In the genomic region with DNA sequence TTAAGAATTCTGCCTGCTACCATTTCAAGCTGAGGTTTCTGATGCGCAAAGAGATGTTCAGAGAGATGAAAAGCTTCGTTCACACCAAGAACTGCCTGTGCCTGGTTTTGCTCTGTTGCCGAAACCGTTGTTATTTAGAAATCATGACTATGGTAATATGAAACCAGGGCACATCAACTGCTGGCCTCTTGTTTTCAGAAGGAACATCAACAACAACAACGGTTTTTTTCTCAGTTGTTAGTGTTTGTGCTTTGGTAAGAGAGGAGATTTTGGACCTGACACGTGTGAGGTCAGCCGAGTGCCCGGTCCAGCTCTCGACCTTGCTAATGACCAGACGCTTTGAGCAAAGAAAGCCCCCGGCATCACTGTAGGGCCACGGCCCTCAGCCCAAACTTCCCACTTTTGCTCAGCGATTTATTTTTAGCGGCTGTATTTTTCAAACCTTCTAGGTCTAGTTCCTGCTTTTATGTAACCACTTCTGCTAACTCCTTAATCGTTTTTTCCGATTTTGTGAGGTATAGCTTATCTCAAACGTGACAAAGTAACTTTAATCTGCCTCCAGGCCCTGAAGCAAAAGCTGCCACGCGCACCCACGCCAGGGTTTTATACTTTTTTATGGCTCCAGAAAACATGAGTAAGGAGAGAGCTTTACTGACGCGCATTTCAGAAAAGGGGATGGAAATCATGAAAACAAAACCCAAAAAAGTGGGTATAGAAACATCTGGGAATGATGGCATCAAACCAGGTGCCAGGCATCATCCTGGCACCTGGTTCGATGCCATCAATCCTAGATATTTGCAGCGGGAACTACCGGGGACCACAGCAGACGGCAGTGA, we compare ENCODE assay signal across 8 cellular contexts. TPM values are rescaled to one million over a fixed set of nuclear protein-coding genes. Genes with fewer than 3 reads are reported as not detected.
A peak's percentile ranks its signal among the peaks of the same experiment; 100 is the strongest.
DNase-seq lines count a peak whose midpoint lies in the region; ATAC-seq, FAIRE-seq and TF ChIP-seq lines count a peak whose summit lies in the region.

No MANE protein-coding gene starts in this region.

- intact Hi-C loops in CD14-positive monocyte (cut with micrococcal nuclease): loop anchor here in 1 of 2 donors (2.0 kb wide), 1 partner anchor 24 kb away; no protein-coding TSS in a partner anchor
- intact Hi-C loops in MCF 10A (cut with micrococcal nuclease): no loop called here

- no peak for DNase-seq in CD14-positive monocyte (ENCODE audit: low spot score)
- DNase-seq in Peyer's patch: peak; percentile 42 to 71 (median 60)
- DNase-seq in MCF 10A (ENCODE audit: unreplicated experiment): no peak
- no peak for DNase-seq in NCI-H1436 (lab: John Stamatoyannopoulos, UW)

- CTCF ChIA-PET in MCF 10A (lab: Yijun Ruan, JAX): interaction anchor here (0.7 to 1.0 kb wide), 2 partner anchors 30 to 120 kb away, joined by 3 read pairs; no protein-coding TSS in a partner anchor

- peak overlapping the region in 5 of 7 donors; percentile 99 for H3K27ac Mint-ChIP-seq in CD14-positive monocyte
- no peak overlapping the region for H3K27ac Mint-ChIP-seq in MCF 10A (ENCODE audit: low read depth, unreplicated experiment)

- H3K4me3 Mint-ChIP-seq in CD14-positive monocyte: peak overlapping the region; percentile 79 to 90
- H3K4me3 Mint-ChIP-seq in MCF 10A (ENCODE audit: unreplicated experiment): no peak overlapping the region

- H3K4me1 Mint-ChIP-seq in CD14-positive monocyte (peaks cover 55% of the 10 kb centered on the region), MCF 10A (ENCODE audit: insufficient read depth, unreplicated experiment) (peaks cover 6% of the 10 kb centered on the region)

- no peaks in the 10 kb centered on the region for H3K27me3 ChIP-seq in Peyer's patch
- no peaks in the 10 kb centered on the region for H3K27me3 ChIP-seq in thymus (ENCODE audit: control insufficient read depth, insufficient read depth)

- no TSS peak for BruUV-seq in MCF 10A (replicated peaks; lab: Mats Ljungman, UMichigan)

- peak overlapping the region in 3 of 4 donors; percentile 53 to 87 (median 76) for H3K27ac ChIP-seq in Peyer's patch
- H3K27ac ChIP-seq in thymus (ENCODE audit: low read depth): peak overlapping the region; percentile 93

- H3K9me3 ChIP-seq in Peyer's patch (no peaks in the 10 kb centered on the region), thymus (ENCODE audit: control insufficient read depth) (no peaks in the 10 kb centered on the region)

- 6% methylated on average over 26 of the region's 26 CpGs for WGBS in thymus

- H3K4me3 ChIP-seq in Peyer's patch (peak overlapping the region in 1 of 4 donors; percentile 12), thymus (ENCODE audit: low read length) (peak overlapping the region; percentile 39)

- POLR2A ChIA-PET in MCF 10A (lab: Yijun Ruan, JAX): no interaction called here

- peaks cover 15 to 28% of the 10 kb centered on the region in 2 donors for H3K36me3 Mint-ChIP-seq in CD14-positive monocyte
- H3K36me3 Mint-ChIP-seq in MCF 10A (ENCODE audit: insufficient read depth, unreplicated experiment): peaks cover 25% of the 10 kb centered on the region

- TF ChIP-seq CTCF in CD14-positive monocyte (IDR thresholded peaks at IDR 0.05) (no peak), Peyer's patch (IDR thresholded peaks at IDR 0.05) (no peak), MCF 10A (IDR thresholded peaks at IDR 0.05; ENCODE audit: unreplicated experiment) (no peak)

- TF ChIP-seq POLR2A in Peyer's patch (IDR thresholded peaks at IDR 0.05): no peak

- H3K4me1 ChIP-seq in Peyer's patch: peaks cover 3 to 54% (median 47%) of the 10 kb centered on the region in 4 donors
- peaks cover 65% of the 10 kb centered on the region for H3K4me1 ChIP-seq in thymus (ENCODE audit: control insufficient read depth, insufficient read depth, low read length)

- peak; percentile 83 for FAIRE-seq in endometrium (lab: Jason Lieb, UNC)

- H3K36me3 ChIP-seq in Peyer's patch (no peaks in the 10 kb centered on the region), thymus (ENCODE audit: control insufficient read depth, insufficient read depth) (peaks cover 2% of the 10 kb centered on the region)

- ATAC-seq in GM21447 (IDR thresholded peaks at IDR 0.05; ENCODE audit: unreplicated experiment) (peak; percentile 33), HG03280 (IDR thresholded peaks at IDR 0.05; ENCODE audit: unreplicated experiment) (no peak)

- H3K27me3 Mint-ChIP-seq in CD14-positive monocyte (ENCODE audit: low read depth in 3 of 3): peaks cover 0 to 3% (median 0%) of the 10 kb centered on the region in 3 donors
- no peaks in the 10 kb centered on the region for H3K27me3 Mint-ChIP-seq in MCF 10A (ENCODE audit: insufficient read depth, unreplicated experiment)

- H3K9me3 Mint-ChIP-seq in CD14-positive monocyte (peaks cover 0 to 2% (median 0%) of the 10 kb centered on the region in 7 donors), MCF 10A (ENCODE audit: unreplicated experiment) (no peaks in the 10 kb centered on the region)

RNA-seq across cellular contexts. Expression of a gene that starts 42.0 kb away (rescaled TPM):
- 10 to 100 TPM; 34.0 to 51.4 TPM for polyA plus RNA-seq in CD14-positive monocyte
- 100 to 1,000 TPM in 1 of 4 donors, 10 to 100 TPM in 3; 12.1 to 129 (median 37.2) TPM for total RNA-seq in Peyer's patch
- polyA plus RNA-seq in thymus: 16.5 TPM
- total RNA-seq in MCF 10A (2022): 3.3 and 3.8 TPM in 2 replicates

Comparison
In these comparisons a context has a peak if more than half of its experiments do, and no peak if none do; other contexts are left out.
1. DNase-seq: peak in Peyer's patch (3 of 3); none in CD14-positive monocyte (single experiment), MCF 10A (single experiment) and NCI-H1436 (single experiment).